In genomic region chr6:148082721-148083120, GRCh38 we compare ENCODE assay signal across 18 cellular contexts.
"Had no signal": no experiment of that assay in that cellular context is flagged by ENCODE, and none has a peak within 500 bp of the region (broad histone marks: within the 10 kb centered on the region; RNA-seq: fewer than 3 reads in every experiment).

No MANE protein-coding gene starts in this region.

- H3K4me1 ChIP-seq: heart left ventricle, vagina had no signal

- H3K4me3 ChIP-seq: heart left ventricle, thoracic aorta, vagina had no signal

- H3K27me3 ChIP-seq: heart left ventricle, vagina had no signal

- FAIRE-seq: astrocyte, small intestine, TTC549 had no signal

- DNase-seq: activated CD4-positive, alpha-beta T cell treated with anti-CD3 and anti-CD28 coated beads for 4 hours; activated CD4-positive, alpha-beta T cell treated with anti-CD3 and anti-CD28 coated beads, Interleukin-2, amount 50 U/mL, for 4 hours; activated effector memory CD4-positive, alpha-beta T cell treated with Interleukin-2 at 50 U/mL for 16 hours; activated naive CD4-positive, alpha-beta T cell treated with Interleukin-2 at 50 U/mL for 16 hours; caudate nucleus; heart left ventricle; naive thymus-derived CD8-positive, alpha-beta T cell; small intestine; stimulated activated CD4-positive, alpha-beta T cell treated with anti-CD3 and anti-CD28 coated beads, Interleukin-4, amount 100 ng/mL, for 24 hours; T-helper 9 cell; trophoblast cell had no signal

- ATAC-seq: heart left ventricle; naive thymus-derived CD8-positive, alpha-beta T cell; sciatic nerve; stimulated activated effector memory CD8-positive, alpha-beta T cell treated with anti-CD3 and anti-CD28 coated beads, Interleukin-12 subunit alpha, Interleukin-12 subunit beta, amount 100 ng/mL, for 72 hours had no signal

- H3K27ac ChIP-seq: heart left ventricle, thoracic aorta, vagina, VCaP had no signal

- H3K36me3 ChIP-seq: heart left ventricle, thoracic aorta, vagina had no signal

- H3K9me3 ChIP-seq: heart left ventricle, thoracic aorta, vagina had no signal
